In the genomic region with DNA sequence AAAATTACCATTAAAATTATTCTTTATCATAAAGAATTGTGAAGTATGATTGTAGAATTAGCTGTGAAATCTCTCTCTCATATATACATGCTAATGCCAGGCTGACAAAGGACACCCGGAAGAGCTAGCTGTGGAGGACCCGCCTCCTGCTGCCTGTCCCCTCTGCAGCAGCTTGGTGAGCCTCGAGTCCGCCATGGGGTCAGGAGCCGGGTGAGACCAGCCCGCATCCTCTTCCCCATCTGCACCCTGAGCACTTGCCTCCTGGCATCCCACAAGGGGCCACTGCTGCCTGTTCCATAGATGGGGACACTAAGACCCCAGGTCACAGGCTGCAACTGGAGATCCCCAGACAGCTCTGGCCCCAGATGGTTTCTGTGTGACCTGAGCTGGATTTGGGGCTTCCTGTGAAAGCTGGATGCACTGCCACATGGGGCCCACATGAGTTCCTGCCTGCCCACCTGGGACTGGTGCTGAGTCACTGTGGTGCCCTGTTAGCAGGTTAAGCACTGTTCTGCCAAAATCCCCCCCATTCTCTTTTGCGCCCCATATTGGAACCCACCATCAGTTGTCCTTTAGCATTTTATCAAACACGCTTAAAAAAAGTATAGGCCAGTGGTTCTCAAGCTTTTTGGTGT, we compare ENCODE assay signal across 19 cellular contexts.
DNase-seq lines count a peak whose midpoint lies in the region; ATAC-seq lines count a peak whose summit lies in the region.
"Had no signal": no experiment of that assay in that cellular context is flagged by ENCODE, and none has a peak within 500 bp of the region (broad histone marks: within the 10 kb centered on the region; RNA-seq: fewer than 3 reads in every experiment).

No MANE protein-coding gene starts in this region.

- no peak overlapping the region for H3K4me3 Mint-ChIP-seq in activated T-cell treated with anti-CD3 and anti-CD28 coated beads, Interleukin-2, amount 50 U/mL, for 24 hours
- no peak overlapping the region for H3K4me3 Mint-ChIP-seq in activated naive CD8-positive, alpha-beta T cell treated with anti-CD3 and anti-CD28 coated beads, Interleukin-2, amount 50 U/mL, for 24 hours
- no peak overlapping the region for H3K4me3 Mint-ChIP-seq in stimulated activated effector memory CD8-positive, alpha-beta T cell treated with anti-CD3 and anti-CD28 coated beads, Interleukin-12 subunit alpha, Interleukin-12 subunit beta, amount 100 ng/mL, for 72 hours
- H3K4me3 Mint-ChIP-seq: CD4-positive, alpha-beta T cell had no signal

- ATAC-seq in activated naive CD8-positive, alpha-beta T cell treated with anti-CD3 and anti-CD28 coated beads, Interleukin-2, amount 50 U/mL, for 24 hours = peak; percentile 29
- ATAC-seq in stimulated activated effector memory CD8-positive, alpha-beta T cell treated with anti-CD3 and anti-CD28 coated beads, Interleukin-12 subunit alpha, Interleukin-12 subunit beta, amount 100 ng/mL, for 72 hours = peak; percentile 43
- ATAC-seq: HepG2 had no signal

- peaks cover 8% of the 10 kb centered on the region for H3K36me3 Mint-ChIP-seq in activated T-cell treated with anti-CD3 and anti-CD28 coated beads, Interleukin-2, amount 50 U/mL, for 24 hours (ENCODE audit: low read depth)
- H3K36me3 Mint-ChIP-seq in activated naive CD8-positive, alpha-beta T cell treated with anti-CD3 and anti-CD28 coated beads, Interleukin-2, amount 50 U/mL, for 24 hours (ENCODE audit: low read depth) = no peaks in the 10 kb centered on the region
- peaks cover 12% of the 10 kb centered on the region for H3K36me3 Mint-ChIP-seq in stimulated activated effector memory CD8-positive, alpha-beta T cell treated with anti-CD3 and anti-CD28 coated beads, Interleukin-12 subunit alpha, Interleukin-12 subunit beta, amount 100 ng/mL, for 72 hours

- H3K9me3 ChIP-seq in KOPT-K1 (ENCODE audit: insufficient read depth, low read length, poor library complexity, severe bottlenecking) = no peaks in the 10 kb centered on the region
- H3K9me3 ChIP-seq: transverse colon had no signal

- peak overlapping the region; percentile 44 for H3K27ac ChIP-seq in KOPT-K1 (ENCODE audit: low read depth, low read length, poor library complexity, severe bottlenecking)
- no peak overlapping the region for H3K27ac ChIP-seq in caudate nucleus (ENCODE audit: low read depth, low read length)
- H3K27ac ChIP-seq: transverse colon had no signal

- H3K27ac Mint-ChIP-seq in activated T-cell treated with anti-CD3 and anti-CD28 coated beads, Interleukin-2, amount 50 U/mL, for 24 hours = peak overlapping the region; percentile 74
- peak overlapping the region; percentile 34 for H3K27ac Mint-ChIP-seq in activated naive CD8-positive, alpha-beta T cell treated with anti-CD3 and anti-CD28 coated beads, Interleukin-2, amount 50 U/mL, for 24 hours
- no peak overlapping the region for H3K27ac Mint-ChIP-seq in stimulated activated effector memory CD8-positive, alpha-beta T cell treated with anti-CD3 and anti-CD28 coated beads, Interleukin-12 subunit alpha, Interleukin-12 subunit beta, amount 100 ng/mL, for 72 hours

- no peaks in the 10 kb centered on the region for H3K9me3 Mint-ChIP-seq in activated T-cell treated with anti-CD3 and anti-CD28 coated beads, Interleukin-2, amount 50 U/mL, for 24 hours
- no peaks in the 10 kb centered on the region for H3K9me3 Mint-ChIP-seq in activated naive CD8-positive, alpha-beta T cell treated with anti-CD3 and anti-CD28 coated beads, Interleukin-2, amount 50 U/mL, for 24 hours
- H3K9me3 Mint-ChIP-seq in stimulated activated effector memory CD8-positive, alpha-beta T cell treated with anti-CD3 and anti-CD28 coated beads, Interleukin-12 subunit alpha, Interleukin-12 subunit beta, amount 100 ng/mL, for 72 hours = no peaks in the 10 kb centered on the region
- H3K9me3 Mint-ChIP-seq: CD4-positive, alpha-beta T cell had no signal

- DNase-seq in activated T-cell treated with anti-CD3 and anti-CD28 coated beads, Interleukin-2, amount 50 U/mL, for 24 hours = no peak
- DNase-seq in activated T-cell treated with anti-CD3 and anti-CD28 coated beads, Interleukin-2, amount 50 U/mL, for 1 hour = no peak
- no peak for DNase-seq in activated naive CD8-positive, alpha-beta T cell treated with anti-CD3 and anti-CD28 coated beads, Interleukin-2, amount 50 U/mL, for 24 hours
- no peak for DNase-seq in stimulated activated effector memory CD8-positive, alpha-beta T cell treated with anti-CD3 and anti-CD28 coated beads, Interleukin-12 subunit alpha, Interleukin-12 subunit beta, amount 100 ng/mL, for 72 hours (ENCODE audit: low spot score in 2 of 2)
- no peak for DNase-seq in 8988T
- DNase-seq in stimulated activated CD4-positive, alpha-beta T cell treated with anti-CD3 and anti-CD28 coated beads, Interleukin-2, amount 100 ng/mL, for 24 hours = no peak
- DNase-seq in caudate nucleus (lab: John Stamatoyannopoulos, UW) = no peak
- DNase-seq: activated CD4-positive, CD25-positive, alpha-beta regulatory T cell; CD4-positive, alpha-beta T cell; H7; hippocampal formation; NCI-H187; NCI-H226; SHP77; stimulated activated CD4-positive, alpha-beta T cell treated with anti-CD3 and anti-CD28 coated beads, Interleukin-12 subunit alpha, Interleukin-12 subunit beta, amount 100 ng/mL, for 4 hours; T-helper 2 cell; transverse colon had no signal

- H3K27me3 Mint-ChIP-seq in activated T-cell treated with anti-CD3 and anti-CD28 coated beads, Interleukin-2, amount 50 U/mL, for 24 hours = no peaks in the 10 kb centered on the region
- H3K27me3 Mint-ChIP-seq in activated naive CD8-positive, alpha-beta T cell treated with anti-CD3 and anti-CD28 coated beads, Interleukin-2, amount 50 U/mL, for 24 hours = no peaks in the 10 kb centered on the region
- H3K27me3 Mint-ChIP-seq: CD4-positive, alpha-beta T cell had no signal

- H3K4me1 Mint-ChIP-seq in activated T-cell treated with anti-CD3 and anti-CD28 coated beads, Interleukin-2, amount 50 U/mL, for 24 hours (ENCODE audit: low read depth) = peaks cover 53% of the 10 kb centered on the region
- H3K4me1 Mint-ChIP-seq in activated naive CD8-positive, alpha-beta T cell treated with anti-CD3 and anti-CD28 coated beads, Interleukin-2, amount 50 U/mL, for 24 hours = peaks cover 40% of the 10 kb centered on the region
- peaks cover 60% of the 10 kb centered on the region for H3K4me1 Mint-ChIP-seq in stimulated activated effector memory CD8-positive, alpha-beta T cell treated with anti-CD3 and anti-CD28 coated beads, Interleukin-12 subunit alpha, Interleukin-12 subunit beta, amount 100 ng/mL, for 72 hours

- peaks cover 15% of the 10 kb centered on the region; the same call in 1 of the 2 replicates for H3K36me3 ChIP-seq in KOPT-K1 (ENCODE audit: insufficient read depth, low read length)
- H3K36me3 ChIP-seq: transverse colon had no signal
